1 cellular context compared by ENCODE assay signal in genomic region chr2:157443795-157444642, GRCh38.
A peak's percentile ranks its signal among the peaks of the same experiment; 100 is the strongest.
TF ChIP-seq lines count a peak whose summit lies in the region.

Gene CYTIP, minus strand, starts transcription at chr2:157444089. Its CDS starts 69 bp downstream, at chr2:157444020.

TF ChIP-seq in GM12878, 131 proteins besides CTCF, POLR2A, EP300 and RAD21 (continued from another document):
- TF ChIP-seq, protein P1, sequence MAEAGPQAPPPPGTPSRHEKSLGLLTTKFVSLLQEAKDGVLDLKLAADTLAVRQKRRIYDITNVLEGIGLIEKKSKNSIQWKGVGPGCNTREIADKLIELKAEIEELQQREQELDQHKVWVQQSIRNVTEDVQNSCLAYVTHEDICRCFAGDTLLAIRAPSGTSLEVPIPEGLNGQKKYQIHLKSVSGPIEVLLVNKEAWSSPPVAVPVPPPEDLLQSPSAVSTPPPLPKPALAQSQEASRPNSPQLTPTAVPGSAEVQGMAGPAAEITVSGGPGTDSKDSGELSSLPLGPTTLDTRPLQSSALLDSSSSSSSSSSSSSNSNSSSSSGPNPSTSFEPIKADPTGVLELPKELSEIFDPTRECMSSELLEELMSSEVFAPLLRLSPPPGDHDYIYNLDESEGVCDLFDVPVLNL (IDR thresholded peaks at IDR 0.05; ENCODE audit: low read depth, low read length): no peak
- peak; percentile 25 to 44; a peak in 3 of 4 replicates for TF ChIP-seq IKZF2 (IDR thresholded peaks at IDR 0.05)
